ENCODE assay signal across 8 cellular contexts in genomic region chr5:59506285-59506877, GRCh38.
DNase-seq lines count a peak whose midpoint lies in the region; ATAC-seq and TF ChIP-seq lines count a peak whose summit lies in the region.

No MANE protein-coding gene starts in this region.

- no peaks in the 10 kb centered on the region; the same call in 1 of the 2 replicates for H4K20me1 ChIP-seq in HCT116 (ENCODE audit: insufficient read depth)

- BruUV-seq in HCT116 (replicated peaks; lab: Mats Ljungman, UMichigan), result no TSS peak

- no peaks in the 10 kb centered on the region for H3K79me2 ChIP-seq in HCT116 (ENCODE audit: insufficient read depth, low read length)

- H3K9me2 ChIP-seq in HCT116 (ENCODE audit: insufficient read depth), result no peaks in the 10 kb centered on the region

- ATAC-seq in HCT116, result no peak
- no peak for ATAC-seq in gastroesophageal sphincter
- ATAC-seq in HG02763 (IDR thresholded peaks at IDR 0.05; ENCODE audit: unreplicated experiment), result no peak
- ATAC-seq in activated T-cell treated with anti-CD3 and anti-CD28 coated beads, Interleukin-2, amount 50 U/mL, for 4 hours, result no peak
- no peak for ATAC-seq in GM18498 (IDR thresholded peaks at IDR 0.05; ENCODE audit: unreplicated experiment)

- no peaks in the 10 kb centered on the region for H3K27me3 Mint-ChIP-seq in activated T-cell treated with anti-CD3 and anti-CD28 coated beads, Interleukin-2, amount 50 U/mL, for 4 hours (ENCODE audit: low read depth)

- DNase-seq in HCT116 (ENCODE audit: low read depth, low spot score) (no peak), RWPE1 (ENCODE audit: low spot score) (peak; percentile 40)
- no peak for DNase-seq in stimulated activated CD4-positive, alpha-beta T cell treated with anti-CD3 and anti-CD28 coated beads, Interleukin-15, amount 100 ng/mL, for 24 hours
- DNase-seq in activated T-cell treated with anti-CD3 and anti-CD28 coated beads, Interleukin-2, amount 50 U/mL, for 4 hours, result no peak

- H3K36me3 Mint-ChIP-seq in activated T-cell treated with anti-CD3 and anti-CD28 coated beads, Interleukin-2, amount 50 U/mL, for 4 hours (ENCODE audit: insufficient read depth), result no peaks in the 10 kb centered on the region

- H3K4me3 Mint-ChIP-seq in activated T-cell treated with anti-CD3 and anti-CD28 coated beads, Interleukin-2, amount 50 U/mL, for 4 hours, result no peak overlapping the region

- no peak for TF ChIP-seq EP300 in gastroesophageal sphincter (IDR thresholded peaks at IDR 0.05)

- H3K9me3 ChIP-seq in HCT116 (ENCODE audit: control insufficient read depth in 1 of 2, insufficient read depth in 1 of 2, low read depth in 1 of 2, low read length in 2 of 2) (no peaks in the 10 kb centered on the region), gastroesophageal sphincter (no peaks in the 10 kb centered on the region)

- no peaks in the 10 kb centered on the region for H3K9me3 Mint-ChIP-seq in activated T-cell treated with anti-CD3 and anti-CD28 coated beads, Interleukin-2, amount 50 U/mL, for 4 hours

- TF ChIP-seq RAD21 in HCT116 (IDR thresholded peaks at IDR 0.05; ENCODE audit: low read depth), result peak; percentile 55

- no peak overlapping the region for H2AFZ ChIP-seq in HCT116 (ENCODE audit: low read depth, low read length, poor library complexity, severe bottlenecking)

- H3K36me3 ChIP-seq in HCT116 (ENCODE audit: control insufficient read depth in 1 of 2, insufficient read depth in 2 of 2, low read length in 2 of 2) (no peaks in the 10 kb centered on the region), gastroesophageal sphincter (no peaks in the 10 kb centered on the region)

- H3K4me1 ChIP-seq in HCT116 (ENCODE audit: control insufficient read depth in 1 of 2, insufficient read depth in 2 of 2, low read length in 2 of 2) (no peaks in the 10 kb centered on the region), gastroesophageal sphincter (no peaks in the 10 kb centered on the region)

- no peak overlapping the region for H3K9ac ChIP-seq in HCT116 (ENCODE audit: low read length)

- POLR2A ChIA-PET in HCT116 (lab: Charles Lee), result no interaction called here
- POLR2A ChIA-PET in RWPE1 (lab: Yijun Ruan, JAX; ENCODE audit: low non-redundant PET), result no interaction called here

- WGBS in gastroesophageal sphincter (ENCODE audit: low coverage in 1 of 2), 2 donors, result 58 to 80% methylated on average over 1 of the region's 1 CpG

- H3K4me3 ChIP-seq in HCT116 (replicated peaks in 1 of 2; ENCODE audit: low read depth in 1 of 2, low read length in 2 of 2) (no peak overlapping the region), gastroesophageal sphincter (no peak overlapping the region)

- H3K4me1 Mint-ChIP-seq in activated T-cell treated with anti-CD3 and anti-CD28 coated beads, Interleukin-2, amount 50 U/mL, for 4 hours (ENCODE audit: low read depth), result no peaks in the 10 kb centered on the region

- CTCF ChIA-PET in HCT116 (lab: Charles Lee), result interaction anchor here (0.6 to 3.9 kb wide), 21 partner anchors 9 to 333 kb away, joined by 3 to 43 read pairs (median 4); no protein-coding TSS in a partner anchor
- CTCF ChIA-PET in RWPE1 (lab: Yijun Ruan, JAX), result interaction anchor here (0.6 to 3.0 kb wide), 32 partner anchors 9 to 1573 kb away, joined by 3 to 40 read pairs (median 4); no protein-coding TSS in a partner anchor

- TF ChIP-seq POLR2A in HCT116 (IDR thresholded peaks at IDR 0.05; ENCODE audit: borderline replicate concordance, extremely low read depth, insufficient read depth, insufficient read length) (no peak), gastroesophageal sphincter (IDR thresholded peaks at IDR 0.05) (no peak)

- H3K27ac ChIP-seq in 22Rv1 (no peak overlapping the region), HCT116 (ENCODE audit: low read depth, low read length) (no peak overlapping the region), RWPE1 (no peak overlapping the region), gastroesophageal sphincter (no peak overlapping the region)

- RAD21 ChIA-PET in HCT116 (lab: Charles Lee; ENCODE audit: low non-redundant PET in 1 of 2, low total read pairs in 2 of 2, uncharacterized antibody in 2 of 2, unreplicated experiment in 2 of 2), result no interaction called here

- intact Hi-C loops in HCT116 (cut with micrococcal nuclease), result loop anchor here (1.0 to 2.0 kb wide), 3 partner anchors 167 to 294 kb away; no protein-coding TSS in a partner anchor

- TF ChIP-seq CTCF in 22Rv1 (IDR thresholded peaks at IDR 0.05) (peak; percentile 77), HCT116 (IDR thresholded peaks at IDR 0.05 in 2 of 3, conservative IDR thresholded peaks at IDR 0.05 in 1 of 3; ENCODE audit: borderline replicate concordance in 1 of 3, insufficient read depth in 1 of 3, low read depth in 2 of 3, low read length in 2 of 3) (peak; percentile 25 to 48 (median 47); a peak in 3 of 6 replicates), RWPE1 (conservative IDR thresholded peaks at IDR 0.05; ENCODE audit: low read depth) (peak; percentile 77), gastroesophageal sphincter (IDR thresholded peaks at IDR 0.05) (peak in 3 of 4 experiments; percentile 27 to 42 (median 28))

- H3K4me2 ChIP-seq in HCT116 (ENCODE audit: low read length), result no peak overlapping the region

- no peaks in the 10 kb centered on the region for H3K27me3 ChIP-seq in HCT116 (ENCODE audit: insufficient read depth, low read length)
- H3K27me3 ChIP-seq in gastroesophageal sphincter, result no peaks in the 10 kb centered on the region

TF ChIP-seq in HCT116, 20 proteins besides CTCF, POLR2A, EP300 and RAD21:
- TF ChIP-seq FOSL1 (IDR thresholded peaks at IDR 0.05; ENCODE audit: low read depth) (no peak), EZH2 (IDR thresholded peaks at IDR 0.05) (no peak), YY1 (IDR thresholded peaks at IDR 0.05; ENCODE audit: extremely low read depth, insufficient replicate concordance, low read depth, low read length) (no peak), ATF3 (IDR thresholded peaks at IDR 0.05) (no peak), EGR1 (IDR thresholded peaks at IDR 0.05; ENCODE audit: low read depth) (no peak), ZFX (IDR thresholded peaks at IDR 0.05) (no peak), CBX3 (IDR thresholded peaks at IDR 0.05; ENCODE audit: low read depth) (no peak), SRF (IDR thresholded peaks at IDR 0.05; ENCODE audit: low read depth) (no peak), REST (IDR thresholded peaks at IDR 0.05; ENCODE audit: low read depth) (no peak), POLR2AphosphoS5 (IDR thresholded peaks at IDR 0.05; ENCODE audit: low read depth, low read length) (no peak), SP1 (IDR thresholded peaks at IDR 0.05; ENCODE audit: low read depth) (no peak), ZNF274 (IDR thresholded peaks at IDR 0.05; ENCODE audit: low read depth, low read length) (no peak), TCF7L2 (IDR thresholded peaks at IDR 0.05; ENCODE audit: borderline replicate concordance, extremely low read depth, insufficient read depth, insufficient read length) (no peak), JUND (IDR thresholded peaks at IDR 0.05) (no peak), SIN3A (IDR thresholded peaks at IDR 0.05; ENCODE audit: low read depth) (no peak), ZBTB33 (IDR thresholded peaks at IDR 0.05; ENCODE audit: extremely low read depth, insufficient replicate concordance, low read length) (no peak), CEBPB (IDR thresholded peaks at IDR 0.05; ENCODE audit: low read depth) (no peak), EZH2phosphoT487 (IDR thresholded peaks at IDR 0.05; ENCODE audit: borderline replicate concordance) (no peak)
TF ChIP-seq in HCT116: peak in this region for 0.
